In genomic region chr17:14942511-14943185, GRCh38 we compare ENCODE assay signal across 24 cellular contexts.
DNase-seq lines count a peak whose midpoint lies in the region; ATAC-seq and TF ChIP-seq lines count a peak whose summit lies in the region.
"Had no signal": no experiment of that assay in that cellular context is flagged by ENCODE, and none has a peak within 500 bp of the region (broad histone marks: within the 10 kb centered on the region; RNA-seq: fewer than 3 reads in every experiment).

No MANE protein-coding gene starts in this region.

- no peak for TF ChIP-seq POLR2A in sigmoid colon (IDR thresholded peaks at IDR 0.05)

- DNase-seq in AG08395 (ENCODE audit: low spot score) (peak; percentile 15), HPDE6-E6E7 (ENCODE audit: extremely low spot score) (peak; percentile 80), adipocyte (ENCODE audit: low read depth) (peak; percentile 21), kidney tubule cell (ENCODE audit: low spot score) (peak; percentile 84), sigmoid colon (no peak), T-helper 1 cell (no peak), HAP-1 (ENCODE audit: low spot score in 2 of 2) (no peak)
- DNase-seq: activated CD4-positive, alpha-beta memory T cell treated with anti-CD3 and anti-CD28 coated beads for 36 hours; activated naive CD4-positive, alpha-beta T cell treated with anti-CD3 and anti-CD28 coated beads for 36 hours; activated T-cell treated with anti-CD3 and anti-CD28 coated beads, Interleukin-2, amount 50 U/mL, for 1 hour; effector memory CD8-positive, alpha-beta T cell; GF-D8; Karpas-422; kidney; naive thymus-derived CD4-positive, alpha-beta T cell; NCI-H1105 treated with DMSO at 0.1 percent for 48 hours; NCI-H526; Right ventricle myocardium superior; small intestine; stimulated activated CD4-positive, alpha-beta T cell treated with anti-CD3 and anti-CD28 coated beads, Interleukin-2, amount 100 ng/mL, for 48 hours had no signal

- no peak for TF ChIP-seq CTCF in sigmoid colon (IDR thresholded peaks at IDR 0.05)

- H3K9me3 ChIP-seq in adipocyte (ENCODE audit: control insufficient read depth, low read length) (no peaks in the 10 kb centered on the region), sigmoid colon (no peaks in the 10 kb centered on the region), HAP-1 (no peaks in the 10 kb centered on the region)
- H3K9me3 ChIP-seq: ascending aorta; BLaER1 treated with 17β-estradiol and CSF1 and Interleukin-3, amounts not matched to agents 10 nM and 100 nM had no signal

- WGBS in sigmoid colon, 2 donors, result 73 to 80% methylated on average over 3 of the region's 3 CpGs

- no peak overlapping the region for H3K9ac ChIP-seq in adipocyte (ENCODE audit: low read length)
- H3K9ac ChIP-seq: BLaER1 treated with 17β-estradiol and CSF1 and Interleukin-3, amounts not matched to agents 10 nM and 100 nM had no signal

- no peak for TF ChIP-seq EP300 in sigmoid colon (IDR thresholded peaks at IDR 0.05)

- H3K4me3 ChIP-seq in adipocyte (ENCODE audit: low read length) (no peak overlapping the region), sigmoid colon (no peak overlapping the region), HAP-1 (no peak overlapping the region)
- H3K4me3 ChIP-seq: ascending aorta; BLaER1 treated with 17β-estradiol and CSF1 and Interleukin-3, amounts not matched to agents 10 nM and 100 nM; GM12878 had no signal

- in situ Hi-C loops in HAP-1 (cut with MboI; ENCODE audit: low sequenced_read_pairs), result no loop called here

- H3K27me3 ChIP-seq in adipocyte (replicated peaks; ENCODE audit: control insufficient read depth, insufficient read depth, low read length) (no peaks in the 10 kb centered on the region), sigmoid colon (no peaks in the 10 kb centered on the region), HAP-1 (ENCODE audit: low read depth) (no peaks in the 10 kb centered on the region)
- H3K27me3 ChIP-seq: ascending aorta; BLaER1 treated with 17β-estradiol and CSF1 and Interleukin-3, amounts not matched to agents 10 nM and 100 nM had no signal

- intact Hi-C loops in sigmoid colon (cut with DNase I), result no loop called here

- H3K4me1 ChIP-seq in adipocyte (ENCODE audit: control insufficient read depth, insufficient read depth, low read length) (peaks cover 20% of the 10 kb centered on the region), sigmoid colon (peaks cover 0 to 4% (median 0%) of the 10 kb centered on the region in 4 donors), HAP-1 (no peaks in the 10 kb centered on the region)
- H3K4me1 ChIP-seq: ascending aorta; BLaER1 treated with 17β-estradiol and CSF1 and Interleukin-3, amounts not matched to agents 10 nM and 100 nM had no signal

- ATAC-seq in HG03432 (IDR thresholded peaks at IDR 0.05; ENCODE audit: unreplicated experiment), result no peak
- ATAC-seq: effector memory CD8-positive, alpha-beta T cell; GM12878; naive thymus-derived CD4-positive, alpha-beta T cell had no signal

- no peak overlapping the region for H3K27ac ChIP-seq in sigmoid colon
- H3K27ac ChIP-seq: ascending aorta; BLaER1 treated with 17β-estradiol and CSF1 and Interleukin-3, amounts not matched to agents 10 nM and 100 nM had no signal

- H3K36me3 ChIP-seq in adipocyte (ENCODE audit: control insufficient read depth, insufficient read depth, low read length, severe bottlenecking), result no peaks in the 10 kb centered on the region
- H3K36me3 ChIP-seq in sigmoid colon, result no peaks in the 10 kb centered on the region
- no peaks in the 10 kb centered on the region for H3K36me3 ChIP-seq in HAP-1 (replicated peaks)
- H3K36me3 ChIP-seq: ascending aorta; BLaER1 treated with 17β-estradiol and CSF1 and Interleukin-3, amounts not matched to agents 10 nM and 100 nM had no signal

Comparison
In these comparisons a context has a peak if more than half of its experiments do, and no peak if none do; other contexts are left out.
1. DNase-seq: peak in AG08395 (single experiment), HPDE6-E6E7 (single experiment), adipocyte (single experiment) and kidney tubule cell (single experiment); none in sigmoid colon (single experiment), T-helper 1 cell (0 of 5) and HAP-1 (0 of 2).